In genomic region chr4:87220094-87220831, GRCh38 we compare ENCODE assay signal across 8 cellular contexts. TPM values are rescaled to one million over a fixed set of nuclear protein-coding genes. Genes with fewer than 3 reads are reported as not detected.
A peak's percentile ranks its signal among the peaks of the same experiment; 100 is the strongest.
DNase-seq lines count a peak whose midpoint lies in the region; ATAC-seq lines count a peak whose summit lies in the region.

KLHL8 (minus strand) TSS chr4:87220618; CDS start chr4:87195539, 25,079 bp downstream.

- intact Hi-C loops in CD4-positive, alpha-beta memory T cell (cut with micrococcal nuclease), result loop anchor here (1.0 kb wide), 6 partner anchors 15 to 1891 kb away; partner anchors contain the start of genes HSD17B11, NUDT9 and TIGD2

- H3K4me3 Mint-ChIP-seq in CD4-positive, alpha-beta memory T cell, result peak within 1 kb of the TSS; percentile 91 to 98 (median 95)
- peak within 1 kb of the TSS; percentile 96 for H3K4me3 Mint-ChIP-seq in memory B cell

- peak within 1 kb of the TSS; percentile 82 to 89 for H3K4me3 ChIP-seq in CD4-positive, alpha-beta memory T cell (ENCODE audit: low read length in 2 of 2)

- H3K9me3 ChIP-seq in CD4-positive, alpha-beta memory T cell (ENCODE audit: control insufficient read depth in 1 of 2, low read length in 2 of 2), result no peaks in the 10 kb centered on the region

- no peaks in the 10 kb centered on the region for H3K27me3 ChIP-seq in CD4-positive, alpha-beta memory T cell (ENCODE audit: insufficient read depth, low read length)

- peak; percentile 84 to 91 (median 90) for DNase-seq in CD4-positive, alpha-beta memory T cell
- DNase-seq in NCI-H82 treated with DMSO at 0.1 percent for 48 hours (lab: John Stamatoyannopoulos, UW; ENCODE audit: unreplicated experiment), result peak; percentile 35
- peak; percentile 80 for DNase-seq in effector CD8-positive, alpha-beta T cell (lab: John Stamatoyannopoulos, UW)
- DNase-seq in memory B cell (ENCODE audit: low spot score in 2 of 2), result peak; percentile 84 to 90
- peak; percentile 86 for DNase-seq in stimulated activated CD8-positive, alpha-beta memory T cell treated with anti-CD3 and anti-CD28 coated beads, Interleukin-12 subunit alpha, Interleukin-12 subunit beta, amount 100 ng/mL, for 4 hours (ENCODE audit: low read depth)

- peak within 1 kb of the TSS; percentile 85 for H3K27ac ChIP-seq in CD4-positive, alpha-beta memory T cell (ENCODE audit: low read depth, low read length)

- peaks cover 9 to 23% (median 16%) of the 10 kb centered on the region in 4 donors for H3K4me1 Mint-ChIP-seq in CD4-positive, alpha-beta memory T cell
- H3K4me1 Mint-ChIP-seq in memory B cell, result peaks cover 8% of the 10 kb centered on the region

- H3K27me3 Mint-ChIP-seq in CD4-positive, alpha-beta memory T cell, result no peaks in the 10 kb centered on the region
- H3K27me3 Mint-ChIP-seq in memory B cell, result no peaks in the 10 kb centered on the region

- H3K9me3 Mint-ChIP-seq in CD4-positive, alpha-beta memory T cell, result no peaks in the 10 kb centered on the region
- no peaks in the 10 kb centered on the region for H3K9me3 Mint-ChIP-seq in memory B cell

- POLR2A ChIA-PET in CD4-positive, alpha-beta memory T cell (lab: Charles Lee; ENCODE audit: partially characterized antibody), result interaction anchor here (0.9 to 2.9 kb wide), 5 partner anchors 15 to 286 kb away, joined by 5 to 13 read pairs (median 8); partner anchors contain the start of genes AFF1 and NUDT9
- POLR2A ChIA-PET in activated CD8-positive, alpha-beta memory T cell treated with anti-CD3 and anti-CD28 coated beads for 36 hours (lab: Charles Lee), result interaction anchor here (0.6 to 1.1 kb wide), 5 partner anchors 14 to 206 kb away, joined by 3 to 8 read pairs (median 3); no protein-coding TSS in a partner anchor

- H3K36me3 Mint-ChIP-seq in CD4-positive, alpha-beta memory T cell, result peaks cover 0 to 8% of the 10 kb centered on the region in 2 donors
- H3K36me3 Mint-ChIP-seq in memory B cell, result no peaks in the 10 kb centered on the region

- no peaks in the 10 kb centered on the region for H3K36me3 ChIP-seq in CD4-positive, alpha-beta memory T cell (ENCODE audit: insufficient read depth, low read length)

- peak; percentile 82 for ATAC-seq in GM19395 (IDR thresholded peaks at IDR 0.05; ENCODE audit: unreplicated experiment)
- peak; percentile 78 for ATAC-seq in HG03558 (IDR thresholded peaks at IDR 0.05; ENCODE audit: extremely low read depth, unreplicated experiment)
- ATAC-seq in memory B cell (ENCODE audit: low read depth), result peak; percentile 88

- H3K4me1 ChIP-seq in CD4-positive, alpha-beta memory T cell (ENCODE audit: insufficient read depth, low read length), result peaks cover 16% of the 10 kb centered on the region

- CTCF ChIA-PET in CD4-positive, alpha-beta memory T cell (lab: Charles Lee; ENCODE audit: partially characterized antibody), result interaction anchor here (0.8 to 3.6 kb wide), 5 partner anchors 16 to 298 kb away, joined by 5 to 42 read pairs (median 6); no protein-coding TSS in a partner anchor
- CTCF ChIA-PET in activated CD8-positive, alpha-beta memory T cell treated with anti-CD3 and anti-CD28 coated beads for 36 hours (lab: Charles Lee), result interaction anchor here (0.9 to 2.2 kb wide), 4 partner anchors 15 to 298 kb away, joined by 3 to 10 read pairs (median 4); no protein-coding TSS in a partner anchor

- peak within 1 kb of the TSS; percentile 81 to 96 (median 94) for H3K27ac Mint-ChIP-seq in CD4-positive, alpha-beta memory T cell
- H3K27ac Mint-ChIP-seq in memory B cell, result peak within 1 kb of the TSS; percentile 88

RNA-seq across cellular contexts. Expression of gene KLHL8, which starts in this region (rescaled TPM):
- 10 to 100 TPM; 11.0 to 11.4 TPM for total RNA-seq in CD4-positive, alpha-beta memory T cell
- polyA plus RNA-seq in CD4-positive, alpha-beta memory T cell, result 1 to 10 TPM; 9.3 to 9.7 TPM
- total RNA-seq in activated CD8-positive, alpha-beta memory T cell treated with anti-CD3 and anti-CD28 coated beads for 36 hours, result 10 to 100 TPM; 15.8 to 17.6 TPM

Comparison
In these comparisons a context has a peak if more than half of its experiments do, and no peak if none do; other contexts are left out.
1. Peak in every context shown above with its lines: DNase-seq, ATAC-seq, H3K4me3 ChIP-seq and H3K27ac ChIP-seq.
2. DNase-seq: peak in every context shown above with its lines; median percentile 90 in CD4-positive, alpha-beta memory T cell; 87 in memory B cell; 86 in stimulated activated CD8-positive, alpha-beta memory T cell treated with anti-CD3 and anti-CD28 coated beads, Interleukin-12 subunit alpha, Interleukin-12 subunit beta, amount 100 ng/mL, for 4 hours; 80 in effector CD8-positive, alpha-beta T cell; 35 in NCI-H82 treated with DMSO at 0.1 percent for 48 hours.